ENCODE assay signal across 9 cellular contexts in the genomic region with DNA sequence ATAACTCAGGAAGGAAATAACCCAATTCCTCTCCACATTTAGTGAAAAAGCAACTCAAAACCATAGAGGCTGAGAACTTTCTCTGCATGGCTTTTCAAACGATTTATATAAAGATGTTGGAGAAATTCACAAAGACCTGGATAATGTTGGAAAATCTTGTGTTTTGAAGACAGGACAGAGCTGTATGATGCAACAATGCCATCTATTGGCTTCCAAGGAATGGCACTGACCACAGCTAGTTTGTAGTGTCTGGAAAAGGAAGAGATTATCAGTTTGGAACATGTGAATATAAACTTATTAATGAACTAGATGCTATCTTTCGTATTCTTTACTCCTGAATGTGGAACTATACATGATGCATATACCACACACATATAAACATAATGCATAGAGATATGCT.
DNase-seq lines count a peak whose midpoint lies in the region; ATAC-seq and TF ChIP-seq lines count a peak whose summit lies in the region.
"Had no signal": no experiment of that assay in that cellular context is flagged by ENCODE, and none has a peak within 500 bp of the region (broad histone marks: within the 10 kb centered on the region; RNA-seq: fewer than 3 reads in every experiment).

No MANE protein-coding gene starts in this region.

- no peak overlapping the region for H3K27ac ChIP-seq in esophagus muscularis mucosa (replicated peaks in 1 of 4)
- no peak overlapping the region for H3K27ac ChIP-seq in neural cell (ENCODE audit: low read length)
- H3K27ac ChIP-seq in gastrocnemius medialis, result no peak overlapping the region
- H3K27ac ChIP-seq: stomach had no signal

- peak; percentile 72 for TF ChIP-seq RAD21 in neural cell (conservative IDR thresholded peaks at IDR 0.05)

- H3K4me1 ChIP-seq in esophagus muscularis mucosa, result no peaks in the 10 kb centered on the region
- no peaks in the 10 kb centered on the region for H3K4me1 ChIP-seq in gastrocnemius medialis
- H3K4me1 ChIP-seq: stomach had no signal

- WGBS in esophagus muscularis mucosa, result 36% methylated on average over 2 of the region's 2 CpGs

- CTCF ChIA-PET in activated CD4-positive, alpha-beta memory T cell treated with anti-CD3 and anti-CD28 coated beads, Interleukin-2, amount 10 ng/mL, durations not matched to agents 7 days and 5 days (lab: Charles Lee), result no interaction called here

- POLR2A ChIA-PET in activated CD4-positive, alpha-beta memory T cell treated with anti-CD3 and anti-CD28 coated beads, Interleukin-2, amount 10 ng/mL, durations not matched to agents 7 days and 5 days (lab: Charles Lee), result no interaction called here

- H3K4me3 Mint-ChIP-seq in activated CD4-positive, alpha-beta memory T cell treated with anti-CD3 and anti-CD28 coated beads, Interleukin-2, amount 10 ng/mL, durations not matched to agents 7 days and 5 days, result no peak overlapping the region

- H3K27me3 ChIP-seq in esophagus muscularis mucosa, result no peaks in the 10 kb centered on the region
- H3K27me3 ChIP-seq in neural cell (ENCODE audit: insufficient read depth, low read depth, low read length), result no peaks in the 10 kb centered on the region
- no peaks in the 10 kb centered on the region for H3K27me3 ChIP-seq in gastrocnemius medialis
- H3K27me3 ChIP-seq: stomach had no signal

- no peak overlapping the region for H3K4me3 ChIP-seq in esophagus muscularis mucosa
- no peak overlapping the region for H3K4me3 ChIP-seq in neural cell (ENCODE audit: low read length)
- H3K4me3 ChIP-seq in gastrocnemius medialis, result no peak overlapping the region
- H3K4me3 ChIP-seq: stomach had no signal

- no peaks in the 10 kb centered on the region for H3K9me3 Mint-ChIP-seq in activated CD4-positive, alpha-beta memory T cell treated with anti-CD3 and anti-CD28 coated beads, Interleukin-2, amount 10 ng/mL, durations not matched to agents 7 days and 5 days

- H3K4me1 Mint-ChIP-seq in activated CD4-positive, alpha-beta memory T cell treated with anti-CD3 and anti-CD28 coated beads, Interleukin-2, amount 10 ng/mL, durations not matched to agents 7 days and 5 days, result no peaks in the 10 kb centered on the region

- H2AFZ ChIP-seq in neural cell (ENCODE audit: low read depth, low read length), result no peak overlapping the region

- H3K27ac Mint-ChIP-seq in activated CD4-positive, alpha-beta memory T cell treated with anti-CD3 and anti-CD28 coated beads, Interleukin-2, amount 10 ng/mL, durations not matched to agents 7 days and 5 days, result no peak overlapping the region

- peak; percentile 2 for TF ChIP-seq CTCF in GM13976 (IDR thresholded peaks at IDR 0.05; ENCODE audit: borderline replicate concordance, control extremely low read depth, extremely low read depth, insufficient read depth, missing control alignments)
- TF ChIP-seq CTCF in esophagus muscularis mucosa (IDR thresholded peaks at IDR 0.05), result peak in 2 of 3 experiments; percentile 22 to 42
- peak; percentile 63 for TF ChIP-seq CTCF in neural cell (IDR thresholded peaks at IDR 0.05; ENCODE audit: poor library complexity, severe bottlenecking)
- TF ChIP-seq CTCF in gastrocnemius medialis (IDR thresholded peaks at IDR 0.05 in 4 of 5, conservative IDR thresholded peaks at IDR 0.05 in 1 of 5), result no peak

- H3K36me3 ChIP-seq in esophagus muscularis mucosa (no peaks in the 10 kb centered on the region), neural cell (ENCODE audit: insufficient read depth, low read length) (no peaks in the 10 kb centered on the region), gastrocnemius medialis (no peaks in the 10 kb centered on the region)
- H3K36me3 ChIP-seq: stomach had no signal

- H3K9me3 ChIP-seq in esophagus muscularis mucosa (no peaks in the 10 kb centered on the region), neural cell (ENCODE audit: low read length) (no peaks in the 10 kb centered on the region), gastrocnemius medialis (no peaks in the 10 kb centered on the region)
- H3K9me3 ChIP-seq: stomach had no signal

- no peaks in the 10 kb centered on the region for H3K36me3 Mint-ChIP-seq in activated CD4-positive, alpha-beta memory T cell treated with anti-CD3 and anti-CD28 coated beads, Interleukin-2, amount 10 ng/mL, durations not matched to agents 7 days and 5 days (ENCODE audit: low read depth)

- H3K9me2 ChIP-seq in neural cell (ENCODE audit: insufficient read depth, low read length), result no peaks in the 10 kb centered on the region

- TF ChIP-seq POLR2A in esophagus muscularis mucosa (IDR thresholded peaks at IDR 0.05; ENCODE audit: low read depth), result no peak
- no peak for TF ChIP-seq POLR2A in gastrocnemius medialis (IDR thresholded peaks at IDR 0.05)

- DNase-seq in GM13976 (ENCODE audit: low spot score), result no peak
- DNase-seq in NCI-H69 (lab: John Stamatoyannopoulos, UW), result peak; percentile 47
- DNase-seq in esophagus muscularis mucosa (ENCODE audit: extremely low spot score), result no peak
- DNase-seq in gastrocnemius medialis, result no peak
- DNase-seq in activated CD4-positive, alpha-beta memory T cell treated with anti-CD3 and anti-CD28 coated beads, Interleukin-2, amount 10 ng/mL, durations not matched to agents 7 days and 5 days, result no peak
- DNase-seq: activated CD4-positive, alpha-beta T cell treated with anti-CD3 and anti-CD28 coated beads for 4 hours; stomach had no signal

- intact Hi-C loops in esophagus muscularis mucosa (cut with DNase I), result no loop called here
- intact Hi-C loops in gastrocnemius medialis (cut with DNase I; ENCODE audit: low total_unique reads), result no loop called here

- in situ Hi-C loops in GM13976 (cut with MboI; ENCODE audit: low sequenced_read_pairs, unreplicated experiment) (no loop called here), gastrocnemius medialis (cut with MboI; ENCODE audit: low sequenced_read_pairs in 4 of 4) (no loop called here)

- no peak overlapping the region for H3K9ac ChIP-seq in neural cell (ENCODE audit: low read length)

- H3K27me3 Mint-ChIP-seq in activated CD4-positive, alpha-beta memory T cell treated with anti-CD3 and anti-CD28 coated beads, Interleukin-2, amount 10 ng/mL, durations not matched to agents 7 days and 5 days, result no peaks in the 10 kb centered on the region

- H3F3A ChIP-seq in neural cell (ENCODE audit: insufficient read depth, low read length, poor library complexity, severe bottlenecking), result no peaks in the 10 kb centered on the region

- no peaks in the 10 kb centered on the region for H3K79me2 ChIP-seq in neural cell (replicated peaks; ENCODE audit: insufficient read depth, low read length)

- H3K4me2 ChIP-seq in neural cell (ENCODE audit: low read length), result no peak overlapping the region

- no peaks in the 10 kb centered on the region for H4K20me1 ChIP-seq in neural cell (ENCODE audit: insufficient read depth)

- no peak for ATAC-seq in gastrocnemius medialis
- ATAC-seq in HG03457 (IDR thresholded peaks at IDR 0.05; ENCODE audit: unreplicated experiment), result no peak

- TF ChIP-seq EP300 in esophagus muscularis mucosa (IDR thresholded peaks at IDR 0.05) (no peak), neural cell (conservative IDR thresholded peaks at IDR 0.05; ENCODE audit: poor library complexity, severe bottlenecking) (no peak)

TF ChIP-seq in neural cell, 6 proteins besides CTCF, POLR2A, EP300 and RAD21:
- TF ChIP-seq POLR2AphosphoS5 (IDR thresholded peaks at IDR 0.05) (no peak), SMC3 (conservative IDR thresholded peaks at IDR 0.05; ENCODE audit: poor library complexity) (peak; percentile 57), EZH2 (IDR thresholded peaks at IDR 0.05; ENCODE audit: borderline replicate concordance, insufficient read depth, low read length, poor library complexity, severe bottlenecking) (no peak)

Comparison
In these comparisons a context has a peak if more than half of its experiments do, and no peak if none do; other contexts are left out.
1. CTCF ChIP-seq: peak in GM13976 (single experiment), esophagus muscularis mucosa (2 of 3) and neural cell (single experiment); none in gastrocnemius medialis (0 of 5).